In genomic region chr1:81029266-81029665, GRCh38 we compare ENCODE assay signal across 1 cellular context.
TF ChIP-seq lines count a peak whose summit lies in the region.

No MANE protein-coding gene starts in this region.

TF ChIP-seq in IMR-90, 13 proteins besides CTCF, POLR2A, EP300 and RAD21:
- TF ChIP-seq MXI1 (IDR thresholded peaks at IDR 0.05; ENCODE audit: borderline replicate concordance, low read depth, low read length) (no peak), NFE2L2 (IDR thresholded peaks at IDR 0.05; ENCODE audit: low read depth, low read length) (no peak), CHD1 (IDR thresholded peaks at IDR 0.05; ENCODE audit: low read depth, low read length) (no peak), MAZ (IDR thresholded peaks at IDR 0.05; ENCODE audit: borderline replicate concordance, low read depth, low read length) (no peak), SMC3 (IDR thresholded peaks at IDR 0.05; ENCODE audit: low read depth, low read length) (no peak), RFX5 (IDR thresholded peaks at IDR 0.05; ENCODE audit: low read depth, low read length) (no peak), MAFK (IDR thresholded peaks at IDR 0.05; ENCODE audit: low read depth, low read length) (no peak), CEBPB (IDR thresholded peaks at IDR 0.05; ENCODE audit: low read depth, low read length) (no peak), BHLHE40 (IDR thresholded peaks at IDR 0.05; ENCODE audit: low read depth, low read length) (no peak), FOS (IDR thresholded peaks at IDR 0.05; ENCODE audit: low read depth, low read length) (no peak), ELK1 (IDR thresholded peaks at IDR 0.05; ENCODE audit: borderline replicate concordance, low read depth, low read length) (no peak), USF2 (IDR thresholded peaks at IDR 0.05; ENCODE audit: low read depth, low read length) (no peak), RCOR1 (IDR thresholded peaks at IDR 0.05; ENCODE audit: insufficient replicate concordance, low read length) (no peak)
